In the genomic region with DNA sequence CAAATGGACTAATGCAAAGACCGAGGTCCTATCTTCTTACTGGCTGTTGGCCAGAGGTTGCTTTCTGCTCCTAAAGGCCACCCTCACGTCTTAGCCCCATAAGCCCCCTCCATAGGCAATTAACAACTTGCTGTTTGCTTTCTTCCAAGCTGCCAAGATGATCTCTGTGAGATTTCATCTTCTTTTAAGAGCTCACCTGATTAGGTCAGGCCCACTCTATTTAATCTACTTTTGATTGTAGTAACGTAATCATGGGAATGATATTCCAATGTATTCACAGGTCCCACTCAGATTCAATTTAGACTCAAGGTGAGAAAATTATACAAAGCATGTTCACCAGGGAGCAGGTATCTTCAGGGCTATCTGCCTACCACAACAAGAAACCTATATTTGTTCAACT, we compare ENCODE assay signal across 8 cellular contexts.
"Had no signal": no experiment of that assay in that cellular context is flagged by ENCODE, and none has a peak within 500 bp of the region (broad histone marks: within the 10 kb centered on the region; RNA-seq: fewer than 3 reads in every experiment).

No MANE protein-coding gene starts in this region.

- ATAC-seq: GM12878 had no signal

- DNase-seq: GDM1, GF-D8 had no signal

- FAIRE-seq: G401.6, GM12878, GM12891, GM12892, GM18507, GM19239 had no signal

- H3K4me3 ChIP-seq: GM12878 had no signal
